Comparison of ENCODE assay signal across 10 cellular contexts in the genomic region with DNA sequence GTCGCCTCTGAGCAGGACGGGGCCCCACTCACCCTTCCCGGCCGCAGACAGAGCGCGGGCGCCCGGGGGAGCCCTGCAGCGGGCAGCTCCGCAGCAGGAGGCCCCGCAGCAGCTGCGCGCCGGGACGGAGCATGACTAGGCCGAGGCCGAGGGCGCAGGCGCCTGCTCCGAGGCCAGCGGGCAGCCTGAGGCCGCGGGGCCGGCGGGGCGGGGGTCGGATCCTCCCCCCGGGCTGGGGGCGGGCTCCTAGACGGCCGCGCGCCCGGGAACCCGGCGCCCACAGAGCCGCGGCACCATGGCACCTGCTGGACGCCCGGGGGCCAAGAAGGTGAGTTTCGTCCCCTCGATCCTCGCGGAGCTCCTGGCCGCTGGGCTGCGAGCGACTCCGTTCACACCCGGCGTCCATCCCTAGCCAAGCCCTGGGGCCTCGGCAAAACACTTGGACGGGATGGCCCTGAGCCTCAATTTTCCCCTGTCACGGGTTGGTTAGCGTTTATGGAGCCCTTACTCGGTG. TPM values are rescaled to one million over a fixed set of nuclear protein-coding genes. Genes with fewer than 3 reads are reported as not detected.
DNase-seq lines count a peak whose midpoint lies in the region; ATAC-seq and TF ChIP-seq lines count a peak whose summit lies in the region.
"Had no signal": no experiment of that assay in that cellular context is flagged by ENCODE, and none has a peak within 500 bp of the region (broad histone marks: within the 10 kb centered on the region; RNA-seq: fewer than 3 reads in every experiment).

A gene with protein sequence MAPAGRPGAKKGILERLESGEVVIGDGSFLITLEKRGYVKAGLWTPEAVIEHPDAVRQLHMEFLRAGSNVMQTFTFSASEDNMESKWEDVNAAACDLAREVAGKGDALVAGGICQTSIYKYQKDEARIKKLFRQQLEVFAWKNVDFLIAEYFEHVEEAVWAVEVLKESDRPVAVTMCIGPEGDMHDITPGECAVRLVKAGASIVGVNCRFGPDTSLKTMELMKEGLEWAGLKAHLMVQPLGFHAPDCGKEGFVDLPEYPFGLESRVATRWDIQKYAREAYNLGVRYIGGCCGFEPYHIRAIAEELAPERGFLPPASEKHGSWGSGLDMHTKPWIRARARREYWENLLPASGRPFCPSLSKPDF (plus strand): TSS at position 280 of the 514 bp plus-strand sequence. CDS start 16 bp downstream, at position 296.
TSS of gene DMGDH (minus strand) at position 187 of the 514 bp plus-strand sequence. CDS start at position 133, 54 bp downstream.

- H3K9me3 ChIP-seq in right cardiac atrium (ENCODE audit: control insufficient read depth, low read length) (no peaks in the 10 kb centered on the region), gastrocnemius medialis (no peaks in the 10 kb centered on the region), MM.1S (replicated peaks; ENCODE audit: insufficient read depth, low read length) (no peaks in the 10 kb centered on the region)

- intact Hi-C loops in right cardiac atrium (cut with DNase I): no loop called here
- intact Hi-C loops in gastrocnemius medialis (cut with DNase I; ENCODE audit: low total_unique reads): no loop called here

- no peak for TF ChIP-seq CTCF in gastrocnemius medialis (IDR thresholded peaks at IDR 0.05 in 4 of 5, conservative IDR thresholded peaks at IDR 0.05 in 1 of 5)
- no peak for TF ChIP-seq CTCF in MM.1S (IDR thresholded peaks at IDR 0.05; ENCODE audit: low read length)

- DNase-seq in GM03348 (ENCODE audit: low spot score) (peak; percentile 85), amniotic epithelial cell (ENCODE audit: low read depth) (peak; percentile 58), right cardiac atrium (peak; percentile 43 to 82 (median 78)), gastrocnemius medialis (no peak), MM.1S (no peak), OCI-M1 (lab: John Stamatoyannopoulos, UW) (no peak)
- DNase-seq: stimulated activated naive B cell treated with anti-CD40 and anti-IgM and Interleukin-4, amounts not matched to agents 10 μg/mL and 1 μg/mL and 100 μg/mL, for 72 hours had no signal

- no peaks in the 10 kb centered on the region for H3K4me1 ChIP-seq in right cardiac atrium (ENCODE audit: control insufficient read depth, insufficient read depth, low read length)
- no peaks in the 10 kb centered on the region for H3K4me1 ChIP-seq in gastrocnemius medialis
- H3K4me1 ChIP-seq in MM.1S (ENCODE audit: low read length): no peaks in the 10 kb centered on the region

- no peaks in the 10 kb centered on the region for H3F3A ChIP-seq in MM.1S (ENCODE audit: insufficient read depth, low read length)

- no peaks in the 10 kb centered on the region for H3K9me2 ChIP-seq in MM.1S (replicated peaks; ENCODE audit: insufficient read depth, low read length)

- no peaks in the 10 kb centered on the region for H3K27me3 ChIP-seq in right cardiac atrium (ENCODE audit: control insufficient read depth, insufficient read depth)
- H3K27me3 ChIP-seq in gastrocnemius medialis: peaks cover 0 to 15% (median 0%) of the 10 kb centered on the region in 3 donors
- H3K27me3 ChIP-seq in MM.1S (replicated peaks; ENCODE audit: insufficient read depth, low read length): no peaks in the 10 kb centered on the region

- no peak within 1 kb of the TSS for H2AFZ ChIP-seq in MM.1S (ENCODE audit: low read length)

- H4K20me1 ChIP-seq in MM.1S (ENCODE audit: insufficient read depth, low read length): no peaks in the 10 kb centered on the region

- H3K9ac ChIP-seq in MM.1S (ENCODE audit: low read length): no peak within 1 kb of the TSS

- peak within 1 kb of the TSS; percentile 42 for H3K4me3 ChIP-seq in right cardiac atrium (ENCODE audit: low read length)
- peak within 1 kb of the TSS; percentile 31 to 54 (median 40) for H3K4me3 ChIP-seq in gastrocnemius medialis
- H3K4me3 ChIP-seq in MM.1S (ENCODE audit: low read length): no peak within 1 kb of the TSS

- H3K36me3 ChIP-seq in gastrocnemius medialis (no peaks in the 10 kb centered on the region), MM.1S (replicated peaks; ENCODE audit: insufficient read depth, low read length) (no peaks in the 10 kb centered on the region)

- WGBS in right cardiac atrium: 5% methylated on average over 55 of the region's 55 CpGs

- in situ Hi-C loops in gastrocnemius medialis (cut with MboI; ENCODE audit: low sequenced_read_pairs in 4 of 4): no loop called here

- no peak within 1 kb of the TSS for H3K4me2 ChIP-seq in MM.1S (ENCODE audit: low read depth, low read length)

- no peak for TF ChIP-seq POLR2A in gastrocnemius medialis (IDR thresholded peaks at IDR 0.05)

- H3K79me2 ChIP-seq in MM.1S (ENCODE audit: low read length): no peaks in the 10 kb centered on the region

- H3K27ac ChIP-seq in right cardiac atrium (ENCODE audit: low read length) (no peak within 1 kb of the TSS), gastrocnemius medialis (peak within 1 kb of the TSS; percentile 24 to 62 (median 36)), MM.1S (ENCODE audit: low read length) (no peak within 1 kb of the TSS)

- ATAC-seq in right cardiac atrium: peak; percentile 94 to 95
- peak; percentile 40 to 53 for ATAC-seq in gastrocnemius medialis
- ATAC-seq in HG03039 (IDR thresholded peaks at IDR 0.05; ENCODE audit: unreplicated experiment): no peak
- no peak for ATAC-seq in HG03175 (IDR thresholded peaks at IDR 0.05; ENCODE audit: unreplicated experiment)

RNA-seq across cellular contexts. Expression of the first gene that starts in this region (rescaled TPM):
- total RNA-seq in right cardiac atrium (10 to 100 TPM; 16.4 to 40.3 (median 20.0) TPM), gastrocnemius medialis (1 to 10 TPM; 3.3 to 7.1 (median 5.0) TPM)
- 21.8 TPM for polyA plus RNA-seq in right cardiac atrium
- total RNA-seq: T-helper 1 cell treated with Interleukin-12 subunit alpha and Interleukin-12 subunit beta and Interleukin-4 antibody, amounts not matched to agents 30 ng/mL and 1 ng/mL, for 36 hours had no signal

RNA-seq across cellular contexts. Expression of gene DMGDH, which starts in this region (rescaled TPM):
- total RNA-seq in right cardiac atrium (1 to 10 TPM; 4.3 to 7.0 (median 5.0) TPM), gastrocnemius medialis (1 to 10 TPM in 1 of 4 donors, under 1 TPM in 3; 0.15 to 1.8 (median 0.65) TPM)
- 1.9 TPM for polyA plus RNA-seq in right cardiac atrium

Comparison
In these comparisons a context has a peak if more than half of its experiments do, and no peak if none do; other contexts are left out.
1. DNase-seq: peak in GM03348 (single experiment), amniotic epithelial cell (single experiment) and right cardiac atrium (3 of 3); none in gastrocnemius medialis (0 of 2), MM.1S (single experiment) and OCI-M1 (single experiment).
2. ATAC-seq: peak in right cardiac atrium (2 of 2) and gastrocnemius medialis (2 of 2); none in HG03039 (single experiment) and HG03175 (single experiment).
3. H3K27ac ChIP-seq: peak in gastrocnemius medialis (4 of 4); none in right cardiac atrium (single experiment) and MM.1S (single experiment).